1 cellular context compared by ENCODE assay signal in the genomic region with DNA sequence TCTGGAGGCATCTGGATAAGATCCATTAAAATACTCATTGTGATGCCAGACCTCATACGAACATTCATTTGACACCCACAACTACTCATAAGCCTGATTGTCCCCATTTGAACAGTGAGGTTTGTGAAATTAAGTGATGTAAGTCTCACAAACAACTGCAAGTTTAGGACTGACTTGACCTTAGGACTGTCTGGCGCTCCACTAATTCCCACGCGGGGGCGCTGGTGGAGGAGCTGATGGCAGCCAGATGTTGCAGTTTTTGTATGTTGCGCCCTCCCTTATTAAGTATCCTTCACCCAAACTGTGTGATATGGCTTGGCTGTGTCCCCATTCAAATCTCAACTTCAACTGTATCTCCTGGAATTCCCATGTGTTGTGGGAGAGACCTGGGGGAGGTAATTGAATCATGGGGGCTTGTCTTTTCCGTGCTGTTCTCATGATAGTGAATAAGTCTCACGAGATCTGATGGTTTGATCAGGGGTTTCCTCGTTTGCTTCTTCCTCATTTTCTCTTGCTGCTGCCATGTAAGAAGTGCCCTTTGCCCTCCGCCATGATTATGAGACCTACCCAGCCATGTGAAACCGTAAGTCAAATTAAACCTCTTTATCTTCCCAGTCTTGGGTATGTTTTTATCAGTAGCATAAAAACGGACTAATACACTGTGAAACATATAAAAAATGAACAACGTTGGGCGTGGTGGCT.
TF ChIP-seq lines count a peak whose summit lies in the region.

No MANE protein-coding gene starts in this region.

TF ChIP-seq in GM23338, 12 proteins besides CTCF, POLR2A, EP300 and RAD21 (continued from another document):
- TF ChIP-seq ZNF462 (CRISPR knock-in tag; IDR thresholded peaks at IDR 0.05) (no peak), JUNB (IDR thresholded peaks at IDR 0.05; ENCODE audit: unreplicated experiment) (no peak), STAT1 (IDR thresholded peaks at IDR 0.05; ENCODE audit: unreplicated experiment) (no peak), EZH2 (IDR thresholded peaks at IDR 0.05; ENCODE audit: low read depth, unreplicated experiment) (no peak), NANOG (IDR thresholded peaks at IDR 0.05; ENCODE audit: borderline replicate concordance) (no peak)
